Comparison of ENCODE assay signal across 8 cellular contexts in genomic region chr10:58177362-58177947, GRCh38.
A peak's percentile ranks its signal among the peaks of the same experiment; 100 is the strongest.
DNase-seq lines count a peak whose midpoint lies in the region; ATAC-seq, FAIRE-seq and TF ChIP-seq lines count a peak whose summit lies in the region.

No MANE protein-coding gene starts in this region.

- H3K9me3 Mint-ChIP-seq in natural killer cell, result no peaks in the 10 kb centered on the region
- H3K9me3 Mint-ChIP-seq in natural killer cell treated with Interleukin-12 subunit alpha and Interleukin-12 subunit beta and Interleukin-15 and Interleukin-18, amount 100 ng/mL, for 72 hours, result no peaks in the 10 kb centered on the region

- no peak overlapping the region for H4K5ac ChIP-seq in mesendoderm (ENCODE audit: low read length)

- H3K4me1 ChIP-seq in mesendoderm (ENCODE audit: control insufficient read depth, low read depth, low read length) (no peaks in the 10 kb centered on the region), aorta (ENCODE audit: control insufficient read depth in 1 of 2, insufficient read depth in 2 of 2, low read length in 2 of 2) (no peaks in the 10 kb centered on the region)

- intact Hi-C loops in natural killer cell (cut with micrococcal nuclease), result loop anchor here (1.0 to 10.0 kb wide), 2 partner anchors 114 to 207 kb away; partner anchors contain the start of gene TFAM
- intact Hi-C loops in aorta (cut with DNase I), result no loop called here

- WGBS in mesendoderm (ENCODE audit: extremely low coverage, insufficient coverage, low lambda C conversion rate), result no CpG with 5 or more reads among the region's 3 CpGs
- 19 to 22% methylated on average over 3 of the region's 3 CpGs for WGBS in aorta, 2 donors

- H2AK5ac ChIP-seq in mesendoderm (ENCODE audit: low read length), result no peak overlapping the region

- no peak overlapping the region for H3K56ac ChIP-seq in mesendoderm (ENCODE audit: low read length)

- H3K36me3 Mint-ChIP-seq in natural killer cell, result no peaks in the 10 kb centered on the region
- no peaks in the 10 kb centered on the region for H3K36me3 Mint-ChIP-seq in natural killer cell treated with Interleukin-12 subunit alpha and Interleukin-12 subunit beta and Interleukin-15 and Interleukin-18, amount 100 ng/mL, for 72 hours

- no peak overlapping the region for H2BK120ac ChIP-seq in mesendoderm (ENCODE audit: low read depth, low read length)

- no peaks in the 10 kb centered on the region for H3K4me1 Mint-ChIP-seq in natural killer cell
- no peaks in the 10 kb centered on the region for H3K4me1 Mint-ChIP-seq in natural killer cell treated with Interleukin-12 subunit alpha and Interleukin-12 subunit beta and Interleukin-15 and Interleukin-18, amount 100 ng/mL, for 72 hours (ENCODE audit: low read depth in 2 of 2)

- TF ChIP-seq CTCF in natural killer cell (IDR thresholded peaks at IDR 0.05), result peak; percentile 66

- H3K27ac Mint-ChIP-seq in natural killer cell, result no peak overlapping the region
- no peak overlapping the region for H3K27ac Mint-ChIP-seq in natural killer cell treated with Interleukin-12 subunit alpha and Interleukin-12 subunit beta and Interleukin-15 and Interleukin-18, amount 100 ng/mL, for 72 hours

- no peak overlapping the region for H3K4me3 Mint-ChIP-seq in natural killer cell
- H3K4me3 Mint-ChIP-seq in natural killer cell treated with Interleukin-12 subunit alpha and Interleukin-12 subunit beta and Interleukin-15 and Interleukin-18, amount 100 ng/mL, for 72 hours, result no peak overlapping the region

- no peak overlapping the region for H2BK15ac ChIP-seq in mesendoderm (replicated peaks; ENCODE audit: low read depth)

- H3K27ac ChIP-seq in mesendoderm (ENCODE audit: low read depth, low read length) (no peak overlapping the region), aorta (ENCODE audit: low read depth in 1 of 2, low read length in 2 of 2) (no peak overlapping the region)

- no peak overlapping the region for H3K4ac ChIP-seq in mesendoderm (ENCODE audit: low read depth, low read length)

- no peak overlapping the region for H3K9ac ChIP-seq in mesendoderm (ENCODE audit: low read length)

- no peak for DNase-seq in natural killer cell
- no peak for DNase-seq in natural killer cell treated with Interleukin-12 subunit alpha and Interleukin-12 subunit beta and Interleukin-15 and Interleukin-18, amount 100 ng/mL, for 72 hours (ENCODE audit: low spot score)
- DNase-seq in NCI-H146 (lab: John Stamatoyannopoulos, UW), result peak; percentile 52
- DNase-seq in T47D (ENCODE audit: low read depth in 1 of 2, low spot score in 1 of 2), result peak; percentile 28 to 58
- DNase-seq in mesendoderm, result peak; percentile 31
- no peak for DNase-seq in aorta
- no peak for DNase-seq in urothelium cell line (ENCODE audit: low spot score)

- in situ Hi-C loops in T47D (cut with HindIII; ENCODE audit: low pct_unique_long_range_greater_than_20kb, low sequenced_read_pairs), result no loop called here

- no peaks in the 10 kb centered on the region for H3K79me1 ChIP-seq in mesendoderm (ENCODE audit: low read length)

- no peaks in the 10 kb centered on the region for H3K9me3 ChIP-seq in aorta (ENCODE audit: control insufficient read depth, low read length)

- H3K79me2 ChIP-seq in mesendoderm (ENCODE audit: control insufficient read depth, insufficient read depth, low read length), result no peaks in the 10 kb centered on the region

- H3K27me3 Mint-ChIP-seq in natural killer cell (ENCODE audit: low read depth in 2 of 2), result peaks cover 0 to 10% of the 10 kb centered on the region in 2 donors
- peaks cover 7 to 16% of the 10 kb centered on the region in 2 donors for H3K27me3 Mint-ChIP-seq in natural killer cell treated with Interleukin-12 subunit alpha and Interleukin-12 subunit beta and Interleukin-15 and Interleukin-18, amount 100 ng/mL, for 72 hours

- H3K4me2 ChIP-seq in mesendoderm (ENCODE audit: low read length), result no peak overlapping the region

- ATAC-seq in natural killer cell, result no peak
- ATAC-seq in natural killer cell treated with Interleukin-12 subunit alpha and Interleukin-12 subunit beta and Interleukin-15 and Interleukin-18, amount 100 ng/mL, for 72 hours, result no peak
- ATAC-seq in aorta (ENCODE audit: low FRiP score), result no peak
- no peak for ATAC-seq in GM18870 (IDR thresholded peaks at IDR 0.05; ENCODE audit: unreplicated experiment)

- H3K27me3 ChIP-seq in mesendoderm (ENCODE audit: insufficient read depth, low read length, poor library complexity) (no peaks in the 10 kb centered on the region), aorta (ENCODE audit: control insufficient read depth in 1 of 2, insufficient read depth in 2 of 2, low read length in 1 of 2) (no peaks in the 10 kb centered on the region)

- no peak for FAIRE-seq in urothelium cell line (lab: Jason Lieb, UNC)

- H2BK5ac ChIP-seq in mesendoderm (ENCODE audit: low read length), result no peak overlapping the region

- H3K18ac ChIP-seq in mesendoderm (ENCODE audit: low read length), result no peak overlapping the region

- no peak overlapping the region for H3K23ac ChIP-seq in mesendoderm (ENCODE audit: low read length)

- H3K4me3 ChIP-seq in mesendoderm (ENCODE audit: low read length), result no peak overlapping the region
- H3K4me3 ChIP-seq in aorta (ENCODE audit: low read length in 2 of 2), result no peak overlapping the region

- no peaks in the 10 kb centered on the region for H3K36me3 ChIP-seq in mesendoderm (ENCODE audit: control insufficient read depth, insufficient read depth, low read length)
- H3K36me3 ChIP-seq in aorta (ENCODE audit: control insufficient read depth in 1 of 2, insufficient read depth in 2 of 2, low read length in 1 of 2), result no peaks in the 10 kb centered on the region

- H4K8ac ChIP-seq in mesendoderm (ENCODE audit: low read depth, low read length), result no peak overlapping the region

Comparison
In these comparisons a context has a peak if more than half of its experiments do, and no peak if none do; other contexts are left out.
1. DNase-seq: peak in NCI-H146 (single experiment), T47D (2 of 2) and mesendoderm (single experiment); none in natural killer cell (single experiment), natural killer cell treated with Interleukin-12 subunit alpha and Interleukin-12 subunit beta and Interleukin-15 and Interleukin-18, amount 100 ng/mL, for 72 hours (single experiment), aorta (0 of 2) and urothelium cell line (single experiment).